8 cellular contexts compared by ENCODE assay signal in the genomic region with DNA sequence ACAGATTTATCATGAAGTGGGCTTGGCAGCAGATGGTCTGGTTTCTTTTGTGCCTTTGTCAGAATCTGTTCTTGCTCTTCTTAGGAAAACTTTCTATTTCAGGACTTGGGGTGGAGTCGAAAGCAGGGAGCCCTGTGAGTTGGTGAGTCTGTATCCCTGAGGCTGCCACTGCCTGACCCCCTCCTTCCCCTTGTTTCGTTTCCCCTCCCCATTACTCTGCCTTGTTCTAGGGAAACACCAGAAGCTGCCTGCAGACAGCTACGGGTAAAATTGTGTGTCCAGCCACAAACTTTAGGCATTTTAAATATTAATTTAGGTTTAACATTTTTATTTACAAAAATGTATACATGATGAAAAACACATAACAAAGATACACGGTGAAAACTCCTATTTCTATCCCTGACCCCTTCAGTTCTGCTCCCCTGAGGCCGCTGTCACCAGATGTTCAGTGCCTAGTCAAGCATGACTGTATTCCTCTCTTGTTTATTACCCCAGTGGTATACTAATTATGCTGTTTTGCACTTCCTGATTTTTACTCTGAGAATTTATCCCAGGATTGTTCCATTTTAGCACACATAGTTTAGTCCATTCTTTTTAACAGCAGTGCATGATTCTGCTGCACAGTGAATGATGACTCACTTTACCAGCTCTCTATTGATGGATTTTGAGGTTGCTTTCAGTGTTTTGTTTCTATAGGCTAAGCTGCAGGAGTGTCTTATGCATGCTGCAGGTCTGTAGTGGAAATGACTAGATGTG. TPM values are rescaled to one million over a fixed set of nuclear protein-coding genes. Genes with fewer than 3 reads are reported as not detected.
DNase-seq lines count a peak whose midpoint lies in the region; ATAC-seq and TF ChIP-seq lines count a peak whose summit lies in the region.

No MANE protein-coding gene starts in this region.

- intact Hi-C loops in posterior vena cava (cut with DNase I) = no loop called here

- peak; percentile 10 for DNase-seq in NCI-H146 treated with DMSO at 0.1 percent for 48 hours (lab: John Stamatoyannopoulos, UW; ENCODE audit: unreplicated experiment)
- no peak for DNase-seq in NCI-H146 (lab: John Stamatoyannopoulos, UW)
- peak; percentile 82 for DNase-seq in HFFc6
- peak; percentile 64 for DNase-seq in fibroblast of villous mesenchyme (ENCODE audit: low read depth)
- no peak for DNase-seq in stimulated activated naive B cell treated with anti-CD40 and anti-IgM and Interleukin-4, amounts not matched to agents 10 μg/mL and 1 μg/mL and 100 μg/mL, for 72 hours
- DNase-seq in medulla oblongata (ENCODE audit: extremely low spot score) = no peak
- no peak for DNase-seq in posterior vena cava (ENCODE audit: low spot score)

- H3K36me3 Mint-ChIP-seq in HFFc6 (ENCODE audit: low read depth) = no peaks in the 10 kb centered on the region; the same call in 1 of the 2 replicates
- H3K36me3 Mint-ChIP-seq in stimulated activated naive B cell treated with anti-CD40 and anti-IgM and Interleukin-4, amounts not matched to agents 10 μg/mL and 1 μg/mL and 100 μg/mL, for 72 hours = peaks cover 0 to 7% of the 10 kb centered on the region in 2 donors

- no peak overlapping the region for H3K9ac ChIP-seq in SU-DHL-6 (ENCODE audit: low read length)

- H3K4me3 ChIP-seq in SU-DHL-6 (ENCODE audit: insufficient read depth, low read length, poor library complexity, severe bottlenecking) = no peak overlapping the region
- H3K4me3 ChIP-seq in fibroblast of villous mesenchyme (ENCODE audit: low read depth, low read length) = peak overlapping the region; percentile 28

- H3K4me2 ChIP-seq in SU-DHL-6 (ENCODE audit: low read depth, low read length, poor library complexity, severe bottlenecking) = peak overlapping the region; percentile 35

- H3K36me3 ChIP-seq in SU-DHL-6 (ENCODE audit: low read length) = no peaks in the 10 kb centered on the region

- no peaks in the 10 kb centered on the region for H3K9me3 ChIP-seq in SU-DHL-6 (ENCODE audit: insufficient read depth, low read length)

- no peaks in the 10 kb centered on the region; the same call in 1 of the 2 replicates for H4K20me1 ChIP-seq in SU-DHL-6 (ENCODE audit: low read depth, low read length)

- H3K27me3 ChIP-seq in SU-DHL-6 (ENCODE audit: low read length) = no peaks in the 10 kb centered on the region

- ATAC-seq in stimulated activated naive B cell treated with anti-CD40 and anti-IgM and Interleukin-4, amounts not matched to agents 10 μg/mL and 1 μg/mL and 100 μg/mL, for 72 hours (replicated peaks) = peak; percentile 30 to 40

- peak overlapping the region; percentile 90 for H3K27ac Mint-ChIP-seq in HFFc6
- peak overlapping the region; percentile 88 for H3K27ac Mint-ChIP-seq in stimulated activated naive B cell treated with anti-CD40 and anti-IgM and Interleukin-4, amounts not matched to agents 10 μg/mL and 1 μg/mL and 100 μg/mL, for 72 hours

- H3K4me3 Mint-ChIP-seq in HFFc6 = peak overlapping the region; percentile 73
- peak overlapping the region; percentile 54 to 71 for H3K4me3 Mint-ChIP-seq in stimulated activated naive B cell treated with anti-CD40 and anti-IgM and Interleukin-4, amounts not matched to agents 10 μg/mL and 1 μg/mL and 100 μg/mL, for 72 hours

- H3K27me3 Mint-ChIP-seq in HFFc6 (ENCODE audit: insufficient read depth) = peaks cover 2% of the 10 kb centered on the region; the same call in 1 of the 2 replicates
- H3K27me3 Mint-ChIP-seq in stimulated activated naive B cell treated with anti-CD40 and anti-IgM and Interleukin-4, amounts not matched to agents 10 μg/mL and 1 μg/mL and 100 μg/mL, for 72 hours = no peaks in the 10 kb centered on the region

- TF ChIP-seq CTCF in HFFc6 (IDR thresholded peaks at IDR 0.05) = no peak
- no peak for TF ChIP-seq CTCF in SU-DHL-6 (IDR thresholded peaks at IDR 0.05; ENCODE audit: insufficient read depth, low read length, poor library complexity, severe bottlenecking)
- TF ChIP-seq CTCF in fibroblast of villous mesenchyme (IDR thresholded peaks at IDR 0.05; ENCODE audit: insufficient read depth, low read depth, low read length) = no peak

- H3K9me2 ChIP-seq in SU-DHL-6 (replicated peaks; ENCODE audit: insufficient read depth, low read length) = no peaks in the 10 kb centered on the region

- H3F3A ChIP-seq in SU-DHL-6 (ENCODE audit: insufficient read depth) = no peaks in the 10 kb centered on the region

- H3K4me1 Mint-ChIP-seq in HFFc6 (ENCODE audit: low read depth) = peaks cover 93% of the 10 kb centered on the region
- H3K4me1 Mint-ChIP-seq in stimulated activated naive B cell treated with anti-CD40 and anti-IgM and Interleukin-4, amounts not matched to agents 10 μg/mL and 1 μg/mL and 100 μg/mL, for 72 hours = peaks cover 74 to 96% of the 10 kb centered on the region in 2 donors

- no peak overlapping the region for H2AFZ ChIP-seq in SU-DHL-6 (ENCODE audit: low read depth, low read length, severe bottlenecking)

- H3K27ac ChIP-seq in SU-DHL-6 (ENCODE audit: low read depth, low read length) = peak overlapping the region; percentile 28

- no peaks in the 10 kb centered on the region for H3K9me3 Mint-ChIP-seq in HFFc6
- no peaks in the 10 kb centered on the region for H3K9me3 Mint-ChIP-seq in stimulated activated naive B cell treated with anti-CD40 and anti-IgM and Interleukin-4, amounts not matched to agents 10 μg/mL and 1 μg/mL and 100 μg/mL, for 72 hours

- H3K79me2 ChIP-seq in SU-DHL-6 (ENCODE audit: insufficient read depth, low read length) = no peaks in the 10 kb centered on the region

RNA-seq across cellular contexts. Expression of gene TSPAN14, which starts 9.1 kb away (rescaled TPM):
- total RNA-seq in HFFc6 (2021; fragmentation: NEBNext Ultra II Directional; extraction: Animal tissue kit (Norgen Biotek cat#: 25700)) = 10 to 100 TPM; 72.9 to 96.2 (median 84.5) TPM
- 39.0 and 51.4 TPM in 2 replicates for total RNA-seq in fibroblast of villous mesenchyme
- 10 to 100 TPM; 56.6 to 57.4 TPM for total RNA-seq in posterior vena cava

RNA-seq across cellular contexts. Expression of gene PRXL2A, which starts 54.8 kb away (rescaled TPM):
- total RNA-seq in HFFc6 (2021; fragmentation: NEBNext Ultra II Directional; extraction: Animal tissue kit (Norgen Biotek cat#: 25700)) = under 1 TPM in 3 of 6 experiments, not detected in 3; 0.15 to 0.52 (median 0.28) TPM
- total RNA-seq in fibroblast of villous mesenchyme = 79.0 and 80.5 TPM in 2 replicates
- total RNA-seq in posterior vena cava = 10 to 100 TPM; 22.1 to 23.2 TPM

Comparison
In these comparisons a context has a peak if more than half of its experiments do, and no peak if none do; other contexts are left out.
1. DNase-seq: peak in NCI-H146 treated with DMSO at 0.1 percent for 48 hours (single experiment), HFFc6 (single experiment) and fibroblast of villous mesenchyme (single experiment); none in NCI-H146 (single experiment), stimulated activated naive B cell treated with anti-CD40 and anti-IgM and Interleukin-4, amounts not matched to agents 10 μg/mL and 1 μg/mL and 100 μg/mL, for 72 hours (single experiment), medulla oblongata (single experiment) and posterior vena cava (single experiment).
2. RNA of gene PRXL2A, which starts 54.8 kb away (total RNA-seq): 79.0 to 80.5 TPM in fibroblast of villous mesenchyme and 22.1 to 23.2 TPM in posterior vena cava; 0.15 to 0.52 TPM in HFFc6; every median in the first group is over 10 times any median in the second.